27 cellular contexts compared by ENCODE assay signal in genomic region chrX:87374324-87374723, GRCh38.
"Had no signal": no experiment of that assay in that cellular context is flagged by ENCODE, and none has a peak within 500 bp of the region (broad histone marks: within the 10 kb centered on the region; RNA-seq: fewer than 3 reads in every experiment).

No MANE protein-coding gene starts in this region.

- ATAC-seq: stimulated activated effector memory CD8-positive, alpha-beta T cell treated with anti-CD3 and anti-CD28 coated beads, Interleukin-12 subunit alpha, Interleukin-12 subunit beta, amount 100 ng/mL, for 72 hours; stimulated activated memory B cell treated with anti-CD40 and anti-IgM and Interleukin-4, amounts not matched to agents 10 μg/mL and 1 μg/mL and 100 μg/mL, for 72 hours; stimulated activated naive B cell treated with anti-CD40 and anti-IgM and Interleukin-4, amounts not matched to agents 10 μg/mL and 1 μg/mL and 100 μg/mL, for 72 hours; stimulated activated naive CD8-positive, alpha-beta T cell treated with anti-CD3 and anti-CD28 coated beads, Interleukin-15, amount 100 ng/mL, for 72 hours; stimulated activated naive CD8-positive, alpha-beta T cell treated with anti-CD3 and anti-CD28 coated beads, Interleukin-15, Interleukin-2, amounts not matched to agents 100 U/mL and 50 U/mL, for 24 hours; upper lobe of right lung had no signal

- H3K27ac ChIP-seq: stomach, suprapubic skin, testis, thoracic aorta, thyroid gland, tibial artery, tibial nerve, transverse colon, upper lobe of left lung, upper lobe of right lung, uterus, vagina had no signal

- H3K4me3 ChIP-seq: stomach, suprapubic skin, testis, thoracic aorta, thyroid gland, tibial artery, tibial nerve, transverse colon, upper lobe of left lung, upper lobe of right lung, uterus, vagina had no signal

- DNase-seq: stimulated activated CD4-positive, alpha-beta T cell treated with anti-CD3 and anti-CD28 coated beads, Interleukin-2, amount 100 ng/mL, for 48 hours; stimulated activated CD4-positive, alpha-beta T cell treated with anti-CD3 and anti-CD28 coated beads, Interleukin-4, amount 100 ng/mL, for 1 hour; stimulated activated CD4-positive, alpha-beta T cell treated with anti-CD3 and anti-CD28 coated beads, Interleukin-4, amount 100 ng/mL, for 24 hours; stimulated activated CD4-positive, alpha-beta T cell treated with anti-CD3 and anti-CD28 coated beads, Interleukin-4, amount 100 ng/mL, for 4 hours; stimulated activated CD8-positive, alpha-beta memory T cell treated with anti-CD3 and anti-CD28 coated beads, Interleukin-4, amount 100 ng/mL, for 48 hours; stimulated activated naive B cell treated with anti-CD40 and anti-IgM and Interleukin-4, amounts not matched to agents 10 μg/mL and 1 μg/mL and 100 μg/mL, for 72 hours; stimulated activated naive CD4-positive, alpha-beta T cell; stimulated activated naive CD4-positive, alpha-beta T cell treated with Interleukin-2 at 50 U/mL for 16 hours; stimulated activated naive CD8-positive, alpha-beta T cell treated with anti-CD3 and anti-CD28 coated beads, Interleukin-15, amount 100 ng/mL, for 72 hours; stimulated activated naive CD8-positive, alpha-beta T cell treated with anti-CD3 and anti-CD28 coated beads, Interleukin-15, Interleukin-2, amounts not matched to agents 100 U/mL and 50 U/mL, for 24 hours; stomach; substantia nigra; testis; thyroid gland; tibial artery; transverse colon; trophoblast cell; upper lobe of left lung; upper lobe of right lung; uterus had no signal

- FAIRE-seq: urothelium cell line had no signal

- H3K27me3 ChIP-seq: stomach, suprapubic skin, testis, thyroid gland, tibial artery, tibial nerve, transverse colon, upper lobe of left lung, upper lobe of right lung, uterus, vagina had no signal

- H3K36me3 ChIP-seq: stomach, suprapubic skin, thoracic aorta, thyroid gland, tibial artery, tibial nerve, transverse colon, upper lobe of left lung, upper lobe of right lung, uterus, vagina had no signal

- H3K9me3 ChIP-seq: stomach, suprapubic skin, testis, thoracic aorta, thyroid gland, tibial artery, tibial nerve, transverse colon, upper lobe of left lung, upper lobe of right lung, uterus, vagina had no signal

- H3K4me1 ChIP-seq: stomach, suprapubic skin, testis, thyroid gland, tibial artery, tibial nerve, transverse colon, upper lobe of left lung, upper lobe of right lung, uterus, vagina had no signal
